ENCODE assay signal across 20 cellular contexts in genomic region chr7:137097111-137097510, GRCh38.
"Had no signal": no experiment of that assay in that cellular context is flagged by ENCODE, and none has a peak within 500 bp of the region (broad histone marks: within the 10 kb centered on the region; RNA-seq: fewer than 3 reads in every experiment).

No MANE protein-coding gene starts in this region.

- H3K4me2 ChIP-seq: hepatocyte had no signal

- FAIRE-seq: keratinocyte had no signal

- H3K4me3 Mint-ChIP-seq: activated naive CD4-positive, alpha-beta T cell treated with anti-CD3 and anti-CD28 coated beads for 36 hours; activated naive CD8-positive, alpha-beta T cell treated with anti-CD3 and anti-CD28 coated beads, Interleukin-2, amount 50 U/mL, for 24 hours; central memory CD8-positive, alpha-beta T cell; naive thymus-derived CD4-positive, alpha-beta T cell; stimulated activated naive B cell treated with anti-CD40 and anti-IgM and Interleukin-4, amounts not matched to agents 10 μg/mL and 1 μg/mL and 100 μg/mL, for 72 hours; T-cell had no signal

- H3K36me3 Mint-ChIP-seq: naive thymus-derived CD4-positive, alpha-beta T cell; stimulated activated naive B cell treated with anti-CD40 and anti-IgM and Interleukin-4, amounts not matched to agents 10 μg/mL and 1 μg/mL and 100 μg/mL, for 72 hours; T-cell had no signal

- H2AFZ ChIP-seq: hepatocyte, parathyroid adenoma had no signal

- H3K27ac Mint-ChIP-seq: activated naive CD4-positive, alpha-beta T cell treated with anti-CD3 and anti-CD28 coated beads for 36 hours; activated naive CD8-positive, alpha-beta T cell treated with anti-CD3 and anti-CD28 coated beads, Interleukin-2, amount 50 U/mL, for 24 hours; activated T-helper 2 cell treated with anti-CD3 and anti-CD28 coated beads, Interferon-gamma antibody, Interleukin-2, Interleukin-4, amounts not matched to agents 10 μg/mL and 5 μg/mL and 100 μg/mL, durations not matched to agents 14 hours and 24 hours and 36 hours; naive thymus-derived CD4-positive, alpha-beta T cell; stimulated activated naive B cell treated with anti-CD40 and anti-IgM and Interleukin-4, amounts not matched to agents 10 μg/mL and 1 μg/mL and 100 μg/mL, for 72 hours; T-cell had no signal

- H3K9ac ChIP-seq: parathyroid adenoma had no signal

- H3K9me3 ChIP-seq: esophagus muscularis mucosa, thyroid gland, uterus had no signal

- H3K4me1 Mint-ChIP-seq: activated naive CD8-positive, alpha-beta T cell treated with anti-CD3 and anti-CD28 coated beads, Interleukin-2, amount 50 U/mL, for 24 hours; central memory CD8-positive, alpha-beta T cell; stimulated activated naive B cell treated with anti-CD40 and anti-IgM and Interleukin-4, amounts not matched to agents 10 μg/mL and 1 μg/mL and 100 μg/mL, for 72 hours; T-cell had no signal

- H3K4me1 ChIP-seq: body of pancreas, esophagus muscularis mucosa, parathyroid adenoma, thyroid gland, uterus had no signal

- H3K27ac ChIP-seq: body of pancreas, esophagus muscularis mucosa, hepatocyte, parathyroid adenoma, thyroid gland, uterus had no signal

- H3K4me3 ChIP-seq: body of pancreas, esophagus muscularis mucosa, hepatocyte, thyroid gland, uterus had no signal

- H3K36me3 ChIP-seq: esophagus muscularis mucosa, thyroid gland, uterus had no signal

- DNase-seq: activated naive CD4-positive, alpha-beta T cell treated with anti-CD3 and anti-CD28 coated beads for 36 hours; activated naive CD8-positive, alpha-beta T cell treated with anti-CD3 and anti-CD28 coated beads, Interleukin-2, amount 50 U/mL, for 24 hours; body of pancreas; cortex of kidney; effector CD4-positive, alpha-beta T cell; naive thymus-derived CD4-positive, alpha-beta T cell; stimulated activated CD4-positive, alpha-beta T cell treated with anti-CD3 and anti-CD28 coated beads, Interleukin-2, amount 100 ng/mL, for 48 hours; stimulated activated naive B cell treated with anti-CD40 and anti-IgM and Interleukin-4, amounts not matched to agents 10 μg/mL and 1 μg/mL and 100 μg/mL, for 72 hours; T-cell; T-helper 9 cell; thyroid gland; uterus had no signal

- ATAC-seq: activated CD4-positive, CD25-positive, alpha-beta regulatory T cell treated with anti-CD3 and anti-CD28 coated beads, Interleukin-2, amount 50 U/mL, for 24 hours; activated naive CD8-positive, alpha-beta T cell treated with anti-CD3 and anti-CD28 coated beads, Interleukin-2, amount 50 U/mL, for 24 hours; body of pancreas; left lobe of liver; naive thymus-derived CD4-positive, alpha-beta T cell; stimulated activated naive B cell treated with anti-CD40 and anti-IgM and Interleukin-4, amounts not matched to agents 10 μg/mL and 1 μg/mL and 100 μg/mL, for 72 hours; T-cell had no signal

- H3K79me2 ChIP-seq: hepatocyte, parathyroid adenoma had no signal

- H3K27me3 ChIP-seq: body of pancreas, esophagus muscularis mucosa, hepatocyte, thyroid gland, uterus had no signal

- H3K27me3 Mint-ChIP-seq: activated naive CD8-positive, alpha-beta T cell treated with anti-CD3 and anti-CD28 coated beads, Interleukin-2, amount 50 U/mL, for 24 hours; central memory CD8-positive, alpha-beta T cell; naive thymus-derived CD4-positive, alpha-beta T cell; stimulated activated naive B cell treated with anti-CD40 and anti-IgM and Interleukin-4, amounts not matched to agents 10 μg/mL and 1 μg/mL and 100 μg/mL, for 72 hours; T-cell had no signal
